ENCODE assay signal across 15 cellular contexts in genomic region chr2:37091873-37092272, GRCh38. TPM values are rescaled to one million over a fixed set of nuclear protein-coding genes. Genes with fewer than 3 reads are reported as not detected.
DNase-seq lines count a peak whose midpoint lies in the region; ATAC-seq and TF ChIP-seq lines count a peak whose summit lies in the region.
"Had no signal": no experiment of that assay in that cellular context is flagged by ENCODE, and none has a peak within 500 bp of the region (broad histone marks: within the 10 kb centered on the region; RNA-seq: fewer than 3 reads in every experiment).

No MANE protein-coding gene starts in this region.

- intact Hi-C loops in activated CD4-positive, alpha-beta T cell treated with anti-CD3 and anti-CD28 coated beads, Interleukin-2, amount 10 ng/mL, durations not matched to agents 24 days and 14 days (cut with micrococcal nuclease), result no loop called here
- intact Hi-C loops in left ventricle myocardium superior (cut with micrococcal nuclease), result no loop called here
- intact Hi-C loops in left ventricle myocardium inferior (cut with micrococcal nuclease), result no loop called here

- no peak overlapping the region for H3K27ac ChIP-seq in left ventricle myocardium inferior (replicated peaks)

- no peak for TF ChIP-seq CTCF in left ventricle myocardium inferior (IDR thresholded peaks at IDR 0.05; ENCODE audit: borderline replicate concordance)

- H3K27ac Mint-ChIP-seq in activated CD4-positive, alpha-beta T cell treated with anti-CD3 and anti-CD28 coated beads, Interleukin-2, amount 10 ng/mL, durations not matched to agents 24 days and 14 days, result no peak overlapping the region
- peak overlapping the region; percentile 0 to 96 (median 80) for H3K27ac Mint-ChIP-seq in naive B cell
- H3K27ac Mint-ChIP-seq: activated naive CD4-positive, alpha-beta T cell treated with anti-CD3 and anti-CD28 coated beads, Interleukin-2, amount 50 U/mL, for 24 hours; nephron had no signal

- no peaks in the 10 kb centered on the region for H3K27me3 ChIP-seq in left ventricle myocardium inferior (ENCODE audit: low read depth)

- ATAC-seq in GM21737 (IDR thresholded peaks at IDR 0.05; ENCODE audit: unreplicated experiment) (peak; percentile 55), HG03442 (IDR thresholded peaks at IDR 0.05; ENCODE audit: unreplicated experiment) (peak; percentile 31), naive B cell (ENCODE audit: low read depth in 2 of 2) (peak; percentile 47 to 49), left ventricle myocardium superior (no peak)
- ATAC-seq: T-cell had no signal

- no peaks in the 10 kb centered on the region for H3K9me3 ChIP-seq in left ventricle myocardium inferior (replicated peaks)

- peak; percentile 4 for DNase-seq in activated CD4-positive, alpha-beta T cell treated with anti-CD3 and anti-CD28 coated beads, Interleukin-2, amount 10 ng/mL, durations not matched to agents 24 days and 14 days
- no peak for DNase-seq in activated CD4-positive, alpha-beta T cell treated with anti-CD3 and anti-CD28 coated beads for 1 hour
- peak; percentile 59 for DNase-seq in naive B cell
- DNase-seq in left ventricle myocardium superior, result no peak
- no peak for DNase-seq in left ventricle myocardium inferior
- DNase-seq in NCI-H748 (lab: John Stamatoyannopoulos, UW; ENCODE audit: unreplicated experiment), result no peak
- DNase-seq: activated CD4-positive, alpha-beta T cell treated with anti-CD3 and anti-CD28 coated beads, Interleukin-2, amount 50 U/mL, for 4 hours; DMS 273 treated with DMSO at 0.1 percent for 48 hours; kidney; NCI-H69; T-cell had no signal

- no peaks in the 10 kb centered on the region for H3K27me3 Mint-ChIP-seq in activated CD4-positive, alpha-beta T cell treated with anti-CD3 and anti-CD28 coated beads, Interleukin-2, amount 10 ng/mL, durations not matched to agents 24 days and 14 days
- no peaks in the 10 kb centered on the region for H3K27me3 Mint-ChIP-seq in naive B cell
- H3K27me3 Mint-ChIP-seq: activated naive CD4-positive, alpha-beta T cell treated with anti-CD3 and anti-CD28 coated beads, Interleukin-2, amount 50 U/mL, for 24 hours; T-cell had no signal

- H3K4me3 ChIP-seq in left ventricle myocardium inferior, result no peak overlapping the region

- peaks cover 5% of the 10 kb centered on the region for H3K4me1 Mint-ChIP-seq in activated CD4-positive, alpha-beta T cell treated with anti-CD3 and anti-CD28 coated beads, Interleukin-2, amount 10 ng/mL, durations not matched to agents 24 days and 14 days
- H3K4me1 Mint-ChIP-seq in naive B cell, result peaks cover 31 to 54% (median 39%) of the 10 kb centered on the region in 3 donors
- H3K4me1 Mint-ChIP-seq: nephron had no signal

- H3K4me1 ChIP-seq in left ventricle myocardium inferior, result no peaks in the 10 kb centered on the region

- peaks cover 45% of the 10 kb centered on the region for H3K36me3 Mint-ChIP-seq in activated CD4-positive, alpha-beta T cell treated with anti-CD3 and anti-CD28 coated beads, Interleukin-2, amount 10 ng/mL, durations not matched to agents 24 days and 14 days (ENCODE audit: low read depth)
- H3K36me3 Mint-ChIP-seq in naive B cell, result peaks cover 12 to 24% of the 10 kb centered on the region in 2 donors

- H3K9me3 Mint-ChIP-seq in activated CD4-positive, alpha-beta T cell treated with anti-CD3 and anti-CD28 coated beads, Interleukin-2, amount 10 ng/mL, durations not matched to agents 24 days and 14 days, result no peaks in the 10 kb centered on the region
- H3K9me3 Mint-ChIP-seq in naive B cell, result no peaks in the 10 kb centered on the region
- H3K9me3 Mint-ChIP-seq: activated naive CD4-positive, alpha-beta T cell treated with anti-CD3 and anti-CD28 coated beads, Interleukin-2, amount 50 U/mL, for 24 hours; nephron; T-cell had no signal

- H3K4me3 Mint-ChIP-seq in activated CD4-positive, alpha-beta T cell treated with anti-CD3 and anti-CD28 coated beads, Interleukin-2, amount 10 ng/mL, durations not matched to agents 24 days and 14 days, result no peak overlapping the region
- peak overlapping the region; percentile 56 to 92 (median 72) for H3K4me3 Mint-ChIP-seq in naive B cell
- H3K4me3 Mint-ChIP-seq: activated naive CD4-positive, alpha-beta T cell treated with anti-CD3 and anti-CD28 coated beads, Interleukin-2, amount 50 U/mL, for 24 hours; nephron; T-cell had no signal

- peaks cover 83% of the 10 kb centered on the region for H3K36me3 ChIP-seq in left ventricle myocardium inferior

RNA-seq across cellular contexts. Expression of gene GPATCH11, which starts 7.6 kb away (rescaled TPM):
- total RNA-seq in activated CD4-positive, alpha-beta T cell treated with anti-CD3 and anti-CD28 coated beads, Interleukin-2, amount 10 ng/mL, durations not matched to agents 24 days and 14 days, result 13.8 and 15.7 TPM in 2 replicates
- 10 to 100 TPM; 12.1 to 35.3 (median 17.0) TPM for polyA plus RNA-seq in naive B cell (ENCODE audit: low read depth in 6 of 6)
- total RNA-seq in left ventricle myocardium superior (6.0 TPM), left ventricle myocardium inferior (6.3 TPM)

RNA-seq across cellular contexts. Expression of gene HEATR5B, which starts 7.7 kb away (rescaled TPM):
- total RNA-seq in activated CD4-positive, alpha-beta T cell treated with anti-CD3 and anti-CD28 coated beads, Interleukin-2, amount 10 ng/mL, durations not matched to agents 24 days and 14 days, result 14.7 and 14.8 TPM in 2 replicates
- 10 to 100 TPM; 10.6 to 24.2 (median 16.8) TPM for polyA plus RNA-seq in naive B cell (ENCODE audit: low read depth in 6 of 6)
- total RNA-seq in left ventricle myocardium superior (27.0 TPM), left ventricle myocardium inferior (20.0 TPM)

Comparison
In these comparisons a context has a peak if more than half of its experiments do, and no peak if none do; other contexts are left out.
1. DNase-seq: peak in activated CD4-positive, alpha-beta T cell treated with anti-CD3 and anti-CD28 coated beads, Interleukin-2, amount 10 ng/mL, durations not matched to agents 24 days and 14 days (single experiment) and naive B cell (single experiment); none in activated CD4-positive, alpha-beta T cell treated with anti-CD3 and anti-CD28 coated beads for 1 hour (single experiment), left ventricle myocardium superior (single experiment), left ventricle myocardium inferior (single experiment) and NCI-H748 (single experiment).